ENCODE assay signal across 20 cellular contexts in genomic region chr20:63343460-63344150, GRCh38. TPM values are rescaled to one million over a fixed set of nuclear protein-coding genes. Genes with fewer than 3 reads are reported as not detected.
DNase-seq lines count a peak whose midpoint lies in the region; TF ChIP-seq lines count a peak whose summit lies in the region.
"Had no signal": no experiment of that assay in that cellular context is flagged by ENCODE, and none has a peak within 500 bp of the region (broad histone marks: within the 10 kb centered on the region; RNA-seq: fewer than 3 reads in every experiment).

No MANE protein-coding gene starts in this region.

- H3K4me2 ChIP-seq in neural progenitor cell, result no peak overlapping the region

- no peaks in the 10 kb centered on the region for H3K79me2 ChIP-seq in neural progenitor cell (ENCODE audit: low read depth)

- H3K9me3 Mint-ChIP-seq in brain (peaks cover 0 to 12% (median 3%) of the 10 kb centered on the region in 5 experiments), neural progenitor cell (no peaks in the 10 kb centered on the region), progenitor cell of endocrine pancreas (ENCODE audit: low read depth) (no peaks in the 10 kb centered on the region)
- H3K9me3 Mint-ChIP-seq: CD4-positive, alpha-beta T cell had no signal

- no peaks in the 10 kb centered on the region for H3K4me1 ChIP-seq in neural progenitor cell
- H3K4me1 ChIP-seq: Peyer's patch, SJSA1 had no signal

- H3K27ac ChIP-seq in C4-2B (peak overlapping the region; percentile 50), neural progenitor cell (no peak overlapping the region)
- H3K27ac ChIP-seq: Peyer's patch, SJSA1 had no signal

- peaks cover 16% of the 10 kb centered on the region for H3K4me1 Mint-ChIP-seq in brain
- peaks cover 27% of the 10 kb centered on the region for H3K4me1 Mint-ChIP-seq in neural progenitor cell
- peaks cover 3% of the 10 kb centered on the region for H3K4me1 Mint-ChIP-seq in progenitor cell of endocrine pancreas (ENCODE audit: low read depth)

- H3K36me3 Mint-ChIP-seq in brain (peaks cover 11% of the 10 kb centered on the region), neural progenitor cell (no peaks in the 10 kb centered on the region), progenitor cell of endocrine pancreas (ENCODE audit: insufficient read depth) (no peaks in the 10 kb centered on the region)

- DNase-seq in ELF-1 (ENCODE audit: low read depth, low spot score) (peak; percentile 58), neural progenitor cell (ENCODE audit: low spot score) (no peak), progenitor cell of endocrine pancreas (ENCODE audit: low spot score, unreplicated experiment) (no peak), NCI-H2227 treated with DMSO at 0.1 percent for 48 hours (lab: John Stamatoyannopoulos, UW) (no peak), T1000 (lab: John Stamatoyannopoulos, UW) (no peak)
- DNase-seq: CD4-positive, alpha-beta T cell; DMS79 treated with DMSO at 0.1 percent for 48 hours; KG1; NCI-H146; NCI-H2029; NCI-H2171; NCI-H446; Peyer's patch had no signal

- no peaks in the 10 kb centered on the region for H3K9me3 ChIP-seq in neural progenitor cell (ENCODE audit: low read depth)
- H3K9me3 ChIP-seq: Peyer's patch, SJSA1 had no signal

- no peak overlapping the region for H3K9ac ChIP-seq in neural progenitor cell

- H3F3A ChIP-seq in neural progenitor cell (ENCODE audit: low read depth), result no peaks in the 10 kb centered on the region

- H2AFZ ChIP-seq in neural progenitor cell (replicated peaks), result no peak overlapping the region

- H3K27me3 ChIP-seq in neural progenitor cell, result peaks cover 4% of the 10 kb centered on the region
- H3K27me3 ChIP-seq: Peyer's patch had no signal

- peaks cover 6% of the 10 kb centered on the region for H3K27me3 Mint-ChIP-seq in brain
- peaks cover 6% of the 10 kb centered on the region for H3K27me3 Mint-ChIP-seq in neural progenitor cell (ENCODE audit: insufficient read depth, low read depth)
- H3K27me3 Mint-ChIP-seq in progenitor cell of endocrine pancreas, result peaks cover 19% of the 10 kb centered on the region

- H3K4me3 ChIP-seq in neural progenitor cell, result no peak overlapping the region
- H3K4me3 ChIP-seq: GM12878, Peyer's patch, SJSA1 had no signal

- H3K36me3 ChIP-seq in neural progenitor cell, result no peaks in the 10 kb centered on the region
- H3K36me3 ChIP-seq: Peyer's patch, SJSA1 had no signal

- no peaks in the 10 kb centered on the region for H4K20me1 ChIP-seq in neural progenitor cell (ENCODE audit: low read depth)

- TF ChIP-seq CTCF in C4-2B (conservative IDR thresholded peaks at IDR 0.05) (no peak), brain (conservative IDR thresholded peaks at IDR 0.05) (no peak), neural progenitor cell (IDR thresholded peaks at IDR 0.05) (no peak), progenitor cell of endocrine pancreas (IDR thresholded peaks at IDR 0.05; ENCODE audit: unreplicated experiment) (no peak)

- H3K27ac Mint-ChIP-seq in brain, result peak overlapping the region in 3 of 5 experiments; percentile 63 to 83 (median 66)
- H3K27ac Mint-ChIP-seq in neural progenitor cell, result peak overlapping the region; percentile 64
- no peak overlapping the region for H3K27ac Mint-ChIP-seq in progenitor cell of endocrine pancreas
- H3K27ac Mint-ChIP-seq: CD4-positive, alpha-beta T cell had no signal

- H3K4me3 Mint-ChIP-seq in brain, result peak overlapping the region in 2 of 5 experiments; percentile 8 to 48
- no peak overlapping the region for H3K4me3 Mint-ChIP-seq in neural progenitor cell
- H3K4me3 Mint-ChIP-seq in progenitor cell of endocrine pancreas (ENCODE audit: low read depth), result no peak overlapping the region
- H3K4me3 Mint-ChIP-seq: CD4-positive, alpha-beta T cell had no signal

RNA-seq across cellular contexts. Expression of gene CHRNA4, which starts 17.5 kb away (rescaled TPM):
- 6.4 TPM for polyA plus RNA-seq in brain (ENCODE audit: insufficient read depth, low read depth, low replicate concordance)
- total RNA-seq in neural progenitor cell (ENCODE audit: low replicate concordance) (0.68 TPM in 1 of 2 replicates, not detected in the other), progenitor cell of endocrine pancreas (0.43 and 0.44 TPM in 2 replicates)
- total RNA-seq: CD4-positive, alpha-beta T cell; H4; HT-29; Peyer's patch; SJSA1 had no signal
- polyA plus RNA-seq: BJ had no signal

RNA-seq across cellular contexts. Expression of gene COL20A1, which starts 50.6 kb away (rescaled TPM):
- polyA plus RNA-seq in brain (ENCODE audit: insufficient read depth, low read depth, low replicate concordance), result 4.3 TPM
- total RNA-seq in neural progenitor cell (ENCODE audit: low replicate concordance), result 0.28 and 0.37 TPM in 2 replicates
- 0.24 and 0.47 TPM in 2 replicates for total RNA-seq in progenitor cell of endocrine pancreas
- total RNA-seq: GM12878, Peyer's patch, SJSA1 had no signal
- polyA plus RNA-seq: BJ, GM12878 had no signal
